ENCODE assay signal across 1 cellular context in genomic region chr1:228486596-228487335, GRCh38.
A peak's percentile ranks its signal among the peaks of the same experiment; 100 is the strongest.
TF ChIP-seq lines count a peak whose summit lies in the region.

No MANE protein-coding gene starts in this region.

TF ChIP-seq in HepG2, 621 proteins besides CTCF, POLR2A, EP300 and RAD21 (continued from another document and continues in another):
- no peak for TF ChIP-seq ZBTB40 (IDR thresholded peaks at IDR 0.05)
- TF ChIP-seq ZBTB40 (CRISPR knock-in tag; IDR thresholded peaks at IDR 0.05): peak; percentile 64; the same call in 1 of the 2 replicates
- no peak for TF ChIP-seq SCMH1 (CRISPR knock-in tag; IDR thresholded peaks at IDR 0.05; ENCODE audit: borderline replicate concordance)
- peak; percentile 52; the same call in 1 of the 2 replicates for TF ChIP-seq TFE3 (CRISPR knock-in tag; IDR thresholded peaks at IDR 0.05)
- TF ChIP-seq SMC3 (IDR thresholded peaks at IDR 0.05; ENCODE audit: low read length): no peak
- peak; percentile 85 for TF ChIP-seq ZNF350 (CRISPR knock-in tag; IDR thresholded peaks at IDR 0.05; ENCODE audit: borderline replicate concordance, low read depth)
- peak; percentile 45; the same call in 1 of the 2 replicates for TF ChIP-seq ZSCAN20 (CRISPR knock-in tag; IDR thresholded peaks at IDR 0.05; ENCODE audit: borderline replicate concordance)
- TF ChIP-seq ZBTB7B (CRISPR knock-in tag; IDR thresholded peaks at IDR 0.05): no peak; the same call in 1 of the 2 replicates
- TF ChIP-seq ARID5B (CRISPR knock-in tag; IDR thresholded peaks at IDR 0.05): peak; percentile 44
- peak; percentile 60; the same call in 1 of the 2 replicates for TF ChIP-seq ZNF362 (CRISPR knock-in tag; IDR thresholded peaks at IDR 0.05; ENCODE audit: borderline replicate concordance)
- peak; percentile 61; the same call in 1 of the 2 replicates for TF ChIP-seq CBX5 (CRISPR knock-in tag; IDR thresholded peaks at IDR 0.05; ENCODE audit: borderline replicate concordance)
- TF ChIP-seq ADNP (CRISPR knock-in tag; IDR thresholded peaks at IDR 0.05): 0 out of 2 replicates have a peak, but pooled peaks have one; percentile 8
- no peak for TF ChIP-seq SP4 (CRISPR knock-in tag; IDR thresholded peaks at IDR 0.05)
- TF ChIP-seq MED1 (CRISPR knock-in tag; IDR thresholded peaks at IDR 0.05): peak; percentile 57
- no peak for TF ChIP-seq SYNCRIP (IDR thresholded peaks at IDR 0.05; ENCODE audit: insufficient read depth, low read depth, low read length)
- TF ChIP-seq NKX3-1 (CRISPR knock-in tag; IDR thresholded peaks at IDR 0.05): peak; percentile 92
- 0 out of 2 replicates have a peak, but pooled peaks have one; percentile 22 for TF ChIP-seq ZNF577 (CRISPR knock-in tag; IDR thresholded peaks at IDR 0.05; ENCODE audit: borderline replicate concordance, low read depth)
- peak; percentile 81; the same call in 1 of the 2 replicates for TF ChIP-seq RFXANK (CRISPR knock-in tag; IDR thresholded peaks at IDR 0.05)
- peak; percentile 31 for TF ChIP-seq ETV5 (CRISPR knock-in tag; IDR thresholded peaks at IDR 0.05; ENCODE audit: borderline replicate concordance)
- TF ChIP-seq KLF16 (CRISPR knock-in tag; IDR thresholded peaks at IDR 0.05): peak; percentile 53 to 86; a peak in 1 of 4 replicates
- peak; percentile 75; the same call in 1 of the 2 replicates for TF ChIP-seq ZBTB34 (CRISPR knock-in tag; IDR thresholded peaks at IDR 0.05)
- TF ChIP-seq ZSCAN25 (CRISPR knock-in tag; IDR thresholded peaks at IDR 0.05): peak; percentile 77
- TF ChIP-seq HCFC1 (IDR thresholded peaks at IDR 0.05; ENCODE audit: low read depth, low read length): peak; percentile 21; the same call in 1 of the 2 replicates
- TF ChIP-seq SSRP1 (CRISPR knock-in tag; IDR thresholded peaks at IDR 0.05): no peak
- TF ChIP-seq KMT2B (CRISPR knock-in tag; IDR thresholded peaks at IDR 0.05): peak; percentile 75
- TF ChIP-seq THAP11 (CRISPR knock-in tag; IDR thresholded peaks at IDR 0.05): peak; percentile 83
- TF ChIP-seq ZNF784 (CRISPR knock-in tag; IDR thresholded peaks at IDR 0.05; ENCODE audit: borderline replicate concordance): 0 out of 2 replicates have a peak, but pooled peaks have one; percentile 34
- TF ChIP-seq CREB3 (CRISPR knock-in tag; IDR thresholded peaks at IDR 0.05): peak; percentile 66; the same call in 1 of the 2 replicates
- TF ChIP-seq ZNF768 (CRISPR knock-in tag; IDR thresholded peaks at IDR 0.05): no peak; the same call in 1 of the 2 replicates
- peak; percentile 74; the same call in 1 of the 2 replicates for TF ChIP-seq ZNF543 (CRISPR knock-in tag; IDR thresholded peaks at IDR 0.05)
